11 cellular contexts compared by ENCODE assay signal in the genomic region with DNA sequence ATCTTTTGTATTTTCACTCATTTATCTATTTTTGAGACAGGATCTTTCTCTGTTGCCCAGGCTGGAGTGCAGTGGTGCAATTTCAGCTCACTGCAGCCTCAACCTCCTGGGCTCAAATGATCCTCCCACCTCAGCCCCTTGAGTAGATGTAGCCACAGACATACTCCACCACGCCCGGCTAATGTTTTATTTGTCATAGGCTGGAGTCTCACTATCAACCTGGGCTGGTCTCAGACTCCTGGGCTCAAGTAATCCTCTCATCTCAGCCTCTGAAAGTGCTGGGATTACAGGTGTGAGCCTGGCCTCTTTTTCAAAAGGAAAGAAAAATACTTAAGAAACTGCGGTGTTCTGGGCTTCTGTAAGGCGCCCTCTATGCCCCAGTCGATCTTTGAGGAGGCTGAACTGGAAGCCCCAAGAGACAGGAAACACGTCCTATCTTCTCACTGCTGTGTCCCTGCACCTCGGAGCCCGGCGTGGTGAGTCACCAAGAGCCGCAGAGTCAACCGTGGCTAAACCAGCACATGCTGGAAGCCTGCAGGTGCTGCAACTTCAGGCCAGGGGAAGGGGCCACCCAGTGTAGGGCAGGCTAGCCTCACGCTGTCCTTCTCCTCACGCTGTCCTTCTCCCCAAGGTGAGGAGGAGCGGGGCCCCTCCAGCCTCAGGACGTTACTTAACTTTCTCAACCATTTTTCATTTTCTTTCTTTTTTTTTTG. TPM values are rescaled to one million over a fixed set of nuclear protein-coding genes. Genes with fewer than 3 reads are reported as not detected.
DNase-seq lines count a peak whose midpoint lies in the region; ATAC-seq and TF ChIP-seq lines count a peak whose summit lies in the region.
"Had no signal": no experiment of that assay in that cellular context is flagged by ENCODE, and none has a peak within 500 bp of the region (broad histone marks: within the 10 kb centered on the region; RNA-seq: fewer than 3 reads in every experiment).

No MANE protein-coding gene starts in this region.

- no peak overlapping the region for H3K27ac ChIP-seq in neuronal stem cell (replicated peaks; ENCODE audit: low read length)
- H3K27ac ChIP-seq: hepatocyte had no signal

- no peaks in the 10 kb centered on the region for H3K36me3 Mint-ChIP-seq in IgD-negative memory B cell
- H3K36me3 Mint-ChIP-seq in effector memory CD8-positive, alpha-beta T cell (ENCODE audit: insufficient read depth): peaks cover 21% of the 10 kb centered on the region
- H3K36me3 Mint-ChIP-seq in CD14-positive monocyte: peaks cover 55 to 81% of the 10 kb centered on the region in 2 donors
- H3K36me3 Mint-ChIP-seq in activated naive CD8-positive, alpha-beta T cell treated with anti-CD3 and anti-CD28 coated beads, Interleukin-2, amount 50 U/mL, for 24 hours (ENCODE audit: low read depth): peaks cover 32% of the 10 kb centered on the region

- no peaks in the 10 kb centered on the region for H3K27me3 ChIP-seq in neuronal stem cell (ENCODE audit: control insufficient read depth in 3 of 3, insufficient read depth in 3 of 3, low read depth in 1 of 3, low read length in 3 of 3)
- H3K27me3 ChIP-seq: hepatocyte had no signal

- H3K4me3 Mint-ChIP-seq in IgD-negative memory B cell: no peak overlapping the region
- H3K4me3 Mint-ChIP-seq in effector memory CD8-positive, alpha-beta T cell: no peak overlapping the region
- H3K4me3 Mint-ChIP-seq in CD14-positive monocyte: no peak overlapping the region
- no peak overlapping the region for H3K4me3 Mint-ChIP-seq in activated naive CD8-positive, alpha-beta T cell treated with anti-CD3 and anti-CD28 coated beads, Interleukin-2, amount 50 U/mL, for 24 hours
- H3K4me3 Mint-ChIP-seq: naive thymus-derived CD8-positive, alpha-beta T cell had no signal

- peak; percentile 78 for ATAC-seq in effector memory CD8-positive, alpha-beta T cell (replicated peaks)
- ATAC-seq in activated naive CD8-positive, alpha-beta T cell treated with anti-CD3 and anti-CD28 coated beads, Interleukin-2, amount 50 U/mL, for 24 hours: no peak
- ATAC-seq: naive thymus-derived CD8-positive, alpha-beta T cell had no signal

- no peaks in the 10 kb centered on the region for H3K9me3 ChIP-seq in neuronal stem cell (replicated peaks in 1 of 2; ENCODE audit: control insufficient read depth in 2 of 2, insufficient read depth in 1 of 2, low read depth in 1 of 2, low read length in 2 of 2)

- no peaks in the 10 kb centered on the region for H3K27me3 Mint-ChIP-seq in IgD-negative memory B cell
- no peaks in the 10 kb centered on the region for H3K27me3 Mint-ChIP-seq in effector memory CD8-positive, alpha-beta T cell
- peaks cover 0 to 2% (median 0%) of the 10 kb centered on the region in 3 donors for H3K27me3 Mint-ChIP-seq in CD14-positive monocyte (ENCODE audit: low read depth in 3 of 3)
- no peaks in the 10 kb centered on the region for H3K27me3 Mint-ChIP-seq in activated naive CD8-positive, alpha-beta T cell treated with anti-CD3 and anti-CD28 coated beads, Interleukin-2, amount 50 U/mL, for 24 hours
- H3K27me3 Mint-ChIP-seq: naive thymus-derived CD8-positive, alpha-beta T cell had no signal

- TF ChIP-seq CTCF in CD14-positive monocyte (IDR thresholded peaks at IDR 0.05): no peak

- no peak overlapping the region for H3K9ac ChIP-seq in neuronal stem cell (ENCODE audit: low read depth, low read length, poor library complexity)

- H3K36me3 ChIP-seq in neuronal stem cell (replicated peaks in 1 of 2; ENCODE audit: control insufficient read depth in 2 of 2, insufficient read depth in 2 of 2, low read length in 2 of 2): peaks cover 17 to 86% of the 10 kb centered on the region in 2 donors

- no peak overlapping the region for H3K4me2 ChIP-seq in neuronal stem cell (ENCODE audit: insufficient read depth, low read length, poor library complexity, severe bottlenecking)
- H3K4me2 ChIP-seq: hepatocyte had no signal

- no peak overlapping the region for H4K91ac ChIP-seq in neuronal stem cell (ENCODE audit: low read depth, low read length, poor library complexity)

- no peak overlapping the region for H2AK5ac ChIP-seq in neuronal stem cell (ENCODE audit: low read depth, low read length)

- DNase-seq in Caki2 (ENCODE audit: low read depth): peak; percentile 58
- peak; percentile 32 for DNase-seq in T-helper 9 cell
- DNase-seq in effector memory CD8-positive, alpha-beta T cell: peak in 1 of 3 experiments; percentile 12
- no peak for DNase-seq in NCI-H82 treated with DMSO at 0.1 percent for 48 hours (lab: John Stamatoyannopoulos, UW; ENCODE audit: unreplicated experiment)
- DNase-seq in CD14-positive monocyte (ENCODE audit: low spot score): no peak
- no peak for DNase-seq in neuronal stem cell (ENCODE audit: low spot score)
- DNase-seq in activated naive CD8-positive, alpha-beta T cell treated with anti-CD3 and anti-CD28 coated beads, Interleukin-2, amount 50 U/mL, for 24 hours: no peak
- DNase-seq: naive thymus-derived CD8-positive, alpha-beta T cell; NCI-H1436 had no signal

- H3K18ac ChIP-seq in neuronal stem cell (ENCODE audit: low read length): no peak overlapping the region

- H3K23ac ChIP-seq in neuronal stem cell (ENCODE audit: low read depth, low read length, poor library complexity): no peak overlapping the region

- WGBS in neuronal stem cell (ENCODE audit: extremely low coverage in 2 of 2, insufficient read length in 2 of 2, insufficient replicate concordance in 1 of 2), 2 donors: no CpG with 5 or more reads among the region's 15 CpGs

- intact Hi-C loops in CD14-positive monocyte (cut with micrococcal nuclease): no loop called here

- H3K9me3 Mint-ChIP-seq in IgD-negative memory B cell (no peaks in the 10 kb centered on the region), CD14-positive monocyte (no peaks in the 10 kb centered on the region)
- H3K9me3 Mint-ChIP-seq in effector memory CD8-positive, alpha-beta T cell: no peaks in the 10 kb centered on the region
- H3K9me3 Mint-ChIP-seq in activated naive CD8-positive, alpha-beta T cell treated with anti-CD3 and anti-CD28 coated beads, Interleukin-2, amount 50 U/mL, for 24 hours: no peaks in the 10 kb centered on the region
- H3K9me3 Mint-ChIP-seq: naive thymus-derived CD8-positive, alpha-beta T cell had no signal

- H3K14ac ChIP-seq in neuronal stem cell (ENCODE audit: low read length): no peak overlapping the region

- H3K4me1 ChIP-seq in neuronal stem cell (ENCODE audit: control insufficient read depth in 2 of 2, insufficient read depth in 1 of 2, low read depth in 1 of 2, low read length in 2 of 2): no peaks in the 10 kb centered on the region

- H2BK12ac ChIP-seq in neuronal stem cell (ENCODE audit: low read length): no peak overlapping the region

- no peak overlapping the region for H2BK120ac ChIP-seq in neuronal stem cell (ENCODE audit: low read depth, low read length)

- in situ Hi-C loops in Caki2 (cut with HindIII; ENCODE audit: low pct_unique_long_range_greater_than_20kb, low sequenced_read_pairs): no loop called here

- H2BK15ac ChIP-seq in neuronal stem cell (ENCODE audit: low read length): no peak overlapping the region

- no peak overlapping the region for H2AFZ ChIP-seq in neuronal stem cell (ENCODE audit: low read length)
- H2AFZ ChIP-seq: hepatocyte had no signal

- H3K4me3 ChIP-seq in neuronal stem cell (ENCODE audit: low read length in 2 of 2): no peak overlapping the region
- H3K4me3 ChIP-seq: hepatocyte had no signal

- no peak overlapping the region for H2BK5ac ChIP-seq in neuronal stem cell (ENCODE audit: low read length)

- no peak overlapping the region for H3K4ac ChIP-seq in neuronal stem cell (ENCODE audit: low read length)

- H3K27ac Mint-ChIP-seq in IgD-negative memory B cell (peak overlapping the region in 2 of 3 donors; percentile 43 to 71), CD14-positive monocyte (peak overlapping the region in 1 of 7 donors; percentile 32)
- peak overlapping the region; percentile 68 to 69 for H3K27ac Mint-ChIP-seq in effector memory CD8-positive, alpha-beta T cell
- H3K27ac Mint-ChIP-seq in activated naive CD8-positive, alpha-beta T cell treated with anti-CD3 and anti-CD28 coated beads, Interleukin-2, amount 50 U/mL, for 24 hours: no peak overlapping the region

- H3K4me1 Mint-ChIP-seq in IgD-negative memory B cell (peaks cover 3 to 17% (median 15%) of the 10 kb centered on the region in 3 donors), CD14-positive monocyte (no peaks in the 10 kb centered on the region)
- H3K4me1 Mint-ChIP-seq in effector memory CD8-positive, alpha-beta T cell (ENCODE audit: low read depth in 2 of 2): peaks cover 5 to 7% of the 10 kb centered on the region in 2 donors
- peaks cover 4% of the 10 kb centered on the region for H3K4me1 Mint-ChIP-seq in activated naive CD8-positive, alpha-beta T cell treated with anti-CD3 and anti-CD28 coated beads, Interleukin-2, amount 50 U/mL, for 24 hours

- H3K79me1 ChIP-seq in neuronal stem cell (ENCODE audit: low read depth, low read length): peaks cover 18% of the 10 kb centered on the region

- H4K8ac ChIP-seq in neuronal stem cell (ENCODE audit: low read depth, low read length): no peak overlapping the region

RNA-seq across cellular contexts. Expression of a gene that starts 15.2 kb away (rescaled TPM):
- not detected in 2 replicates for total RNA-seq in Caki2 (2014; rRNA removed; shearing (Covaris generic); ENCODE audit: low replicate concordance)
- polyA plus RNA-seq in IgD-negative memory B cell: not detected
- polyA plus RNA-seq in CD14-positive monocyte: not detected
- not detected for polyA plus RNA-seq in neuronal stem cell (2013, experiment 1 of 2)
- not detected for polyA plus RNA-seq in neuronal stem cell (2013, experiment 2 of 2)
- total RNA-seq: hepatocyte; naive thymus-derived CD8-positive, alpha-beta T cell had no signal
- polyA plus RNA-seq: hepatocyte; naive thymus-derived CD8-positive, alpha-beta T cell had no signal

RNA-seq across cellular contexts. Expression of a gene that starts 25.4 kb away (rescaled TPM):
- 16.4 and 39.3 TPM in 2 replicates for total RNA-seq in Caki2 (2014; rRNA removed; shearing (Covaris generic); ENCODE audit: low replicate concordance)
- polyA plus RNA-seq in IgD-negative memory B cell (2.1 TPM), CD14-positive monocyte (under 1 TPM; 0.03 to 0.17 TPM)
- polyA plus RNA-seq in neuronal stem cell (2013, experiment 1 of 2): 11.3 TPM
- polyA plus RNA-seq in neuronal stem cell (2013, experiment 2 of 2): 11.5 TPM

Comparison
In these comparisons a context has a peak if more than half of its experiments do, and no peak if none do; other contexts are left out.
1. DNase-seq: peak in Caki2 (single experiment) and T-helper 9 cell (single experiment); none in NCI-H82 treated with DMSO at 0.1 percent for 48 hours (single experiment), CD14-positive monocyte (single experiment), neuronal stem cell (single experiment) and activated naive CD8-positive, alpha-beta T cell treated with anti-CD3 and anti-CD28 coated beads, Interleukin-2, amount 50 U/mL, for 24 hours (single experiment).